8 cellular contexts compared by ENCODE assay signal in genomic region chr1:234372011-234372757, GRCh38.
DNase-seq lines count a peak whose midpoint lies in the region; ATAC-seq and TF ChIP-seq lines count a peak whose summit lies in the region.

No MANE protein-coding gene starts in this region.

- H3K27me3 Mint-ChIP-seq in T-helper 2 cell treated with Interferon-gamma antibody and Interleukin-4, amounts not matched to agents 5 μg/mL and 100 μg/mL, for 36 hours (ENCODE audit: low read depth), result no peaks in the 10 kb centered on the region

- peaks cover 22% of the 10 kb centered on the region for H3K36me3 Mint-ChIP-seq in T-helper 2 cell treated with Interferon-gamma antibody and Interleukin-4, amounts not matched to agents 5 μg/mL and 100 μg/mL, for 36 hours (ENCODE audit: low read depth)

- no peaks in the 10 kb centered on the region for H3K9me3 ChIP-seq in iPS DF 6.9 (ENCODE audit: control insufficient read depth, insufficient read depth, low read length)
- H3K9me3 ChIP-seq in stomach smooth muscle (ENCODE audit: control insufficient read depth in 2 of 2, low read length in 2 of 2), result no peaks in the 10 kb centered on the region

- intact Hi-C loops in posterior cingulate gyrus (cut with DNase I), result loop anchor here (2.0 kb wide), 1 partner anchor 757 kb away; the partner anchor contains the start of gene TOMM20

- TF ChIP-seq CTCF in VCaP (conservative IDR thresholded peaks at IDR 0.05), result no peak

- peak overlapping the region; percentile 98 for H3K9ac ChIP-seq in stomach smooth muscle (ENCODE audit: low read length in 2 of 2)

- H3K4me3 ChIP-seq in iPS DF 6.9 (ENCODE audit: low read length) (peak overlapping the region; percentile 21; the same call in 1 of the 2 replicates), stomach smooth muscle (ENCODE audit: low read length in 2 of 2) (peak overlapping the region; percentile 94 to 99)

- WGBS in iPS DF 6.9 (ENCODE audit: insufficient coverage, insufficient read length), result no CpG with 5 or more reads among the region's 9 CpGs

- H3K4me1 ChIP-seq in iPS DF 6.9 (ENCODE audit: control insufficient read depth, insufficient read depth, low read length) (no peaks in the 10 kb centered on the region), stomach smooth muscle (ENCODE audit: control insufficient read depth, insufficient read depth, low read length) (peaks cover 4% of the 10 kb centered on the region)

- H3K27ac ChIP-seq in VCaP (peak overlapping the region; percentile 96), iPS DF 6.9 (ENCODE audit: low read length) (no peak overlapping the region), stomach smooth muscle (ENCODE audit: low read length) (no peak overlapping the region)

- no peak for ATAC-seq in GM19452 (IDR thresholded peaks at IDR 0.05; ENCODE audit: unreplicated experiment)
- no peak for ATAC-seq in HG03097 (IDR thresholded peaks at IDR 0.05; ENCODE audit: low FRiP score, unreplicated experiment)

- peaks cover 41% of the 10 kb centered on the region for H3K4me1 Mint-ChIP-seq in T-helper 2 cell treated with Interferon-gamma antibody and Interleukin-4, amounts not matched to agents 5 μg/mL and 100 μg/mL, for 36 hours (ENCODE audit: low read depth)

- H3K27ac Mint-ChIP-seq in T-helper 2 cell treated with Interferon-gamma antibody and Interleukin-4, amounts not matched to agents 5 μg/mL and 100 μg/mL, for 36 hours, result peak overlapping the region; percentile 98

- no peaks in the 10 kb centered on the region for H3K9me3 Mint-ChIP-seq in T-helper 2 cell treated with Interferon-gamma antibody and Interleukin-4, amounts not matched to agents 5 μg/mL and 100 μg/mL, for 36 hours

- H3K36me3 ChIP-seq in iPS DF 6.9 (ENCODE audit: control insufficient read depth, insufficient read depth, low read length) (peaks cover 4% of the 10 kb centered on the region; the same call in 1 of the 2 replicates), stomach smooth muscle (ENCODE audit: control insufficient read depth in 2 of 2, insufficient read depth in 2 of 2, low read length in 2 of 2) (peaks cover 10 to 13% of the 10 kb centered on the region in 2 donors)

- H3K27me3 ChIP-seq in iPS DF 6.9 (ENCODE audit: control insufficient read depth, insufficient read depth, low read length) (no peaks in the 10 kb centered on the region), stomach smooth muscle (ENCODE audit: control insufficient read depth in 1 of 2, insufficient read depth in 2 of 2, low read length in 2 of 2) (no peaks in the 10 kb centered on the region)

- peak; percentile 0 for DNase-seq in T-helper 2 cell treated with Interferon-gamma antibody and Interleukin-4, amounts not matched to agents 5 μg/mL and 100 μg/mL, for 36 hours (ENCODE audit: low spot score)
- DNase-seq in T-helper 2 cell (no peak), iPS DF 6.9 (ENCODE audit: low read depth, low spot score) (no peak), posterior cingulate gyrus (no peak)

- H3K4me3 Mint-ChIP-seq in T-helper 2 cell treated with Interferon-gamma antibody and Interleukin-4, amounts not matched to agents 5 μg/mL and 100 μg/mL, for 36 hours, result peak overlapping the region; percentile 95
